22 cellular contexts compared by ENCODE assay signal in genomic region chr15:68315035-68315434, GRCh38.
"Had no signal": no experiment of that assay in that cellular context is flagged by ENCODE, and none has a peak within 500 bp of the region (broad histone marks: within the 10 kb centered on the region; RNA-seq: fewer than 3 reads in every experiment).

No MANE protein-coding gene starts in this region.

- H3K27me3 ChIP-seq: adrenal gland had no signal

- H3K27ac Mint-ChIP-seq: activated CD8-positive, alpha-beta T cell treated with anti-CD3 and anti-CD28 coated beads, Interleukin-2, amount 10 ng/mL, durations not matched to agents 7 days and 5 days; activated naive CD8-positive, alpha-beta T cell; activated T-cell treated with anti-CD3 and anti-CD28 coated beads, Interleukin-2, amount 50 U/mL, for 24 hours; activated T-helper 2 cell treated with anti-CD3 and anti-CD28 coated beads, Interferon-gamma antibody, Interleukin-2, Interleukin-4, amounts not matched to agents 10 μg/mL and 5 μg/mL and 100 μg/mL, durations not matched to agents 14 hours and 24 hours and 36 hours; mesothelial cell of epicardium; natural killer cell; stimulated activated naive B cell treated with anti-CD40 and anti-IgM and Interleukin-4, amounts not matched to agents 10 μg/mL and 1 μg/mL and 100 μg/mL, for 72 hours; type B pancreatic cell had no signal

- H3K4me3 Mint-ChIP-seq: activated CD8-positive, alpha-beta T cell treated with anti-CD3 and anti-CD28 coated beads, Interleukin-2, amount 10 ng/mL, durations not matched to agents 7 days and 5 days; activated naive CD8-positive, alpha-beta T cell; activated T-cell treated with anti-CD3 and anti-CD28 coated beads, Interleukin-2, amount 50 U/mL, for 24 hours; mesothelial cell of epicardium; natural killer cell; stimulated activated naive B cell treated with anti-CD40 and anti-IgM and Interleukin-4, amounts not matched to agents 10 μg/mL and 1 μg/mL and 100 μg/mL, for 72 hours; type B pancreatic cell had no signal

- ATAC-seq: activated CD4-positive, CD25-positive, alpha-beta regulatory T cell treated with anti-CD3 and anti-CD28 coated beads, Interleukin-2, amount 50 U/mL, for 24 hours; activated CD8-positive, alpha-beta T cell treated with anti-CD3 and anti-CD28 coated beads, Interleukin-2, amount 10 ng/mL, durations not matched to agents 7 days and 5 days; natural killer cell; stimulated activated naive B cell treated with anti-CD40 and anti-IgM and Interleukin-4, amounts not matched to agents 10 μg/mL and 1 μg/mL and 100 μg/mL, for 72 hours had no signal

- H3K4me3 ChIP-seq: adrenal gland, left ventricle myocardium inferior, SK-N-MC had no signal

- H3K27ac ChIP-seq: adrenal gland, left ventricle myocardium inferior, SK-N-MC, VCaP had no signal

- H3K36me3 Mint-ChIP-seq: activated naive CD8-positive, alpha-beta T cell; mesothelial cell of epicardium; natural killer cell; stimulated activated naive B cell treated with anti-CD40 and anti-IgM and Interleukin-4, amounts not matched to agents 10 μg/mL and 1 μg/mL and 100 μg/mL, for 72 hours; type B pancreatic cell had no signal

- FAIRE-seq: bronchial epithelial cell, small intestine had no signal

- H3K36me3 ChIP-seq: adrenal gland had no signal

- H3K4me1 Mint-ChIP-seq: natural killer cell had no signal

- DNase-seq: activated CD4-positive, alpha-beta T cell treated with anti-CD3 and anti-CD28 coated beads, Interleukin-2, amount 50 U/mL, for 1 hour; activated CD8-positive, alpha-beta T cell treated with anti-CD3 and anti-CD28 coated beads, Interleukin-2, amount 10 ng/mL, durations not matched to agents 7 days and 5 days; activated naive CD4-positive, alpha-beta T cell; cerebellar nuclear complex; effector CD8-positive, alpha-beta T cell; foreskin melanocyte; hippocampal formation; left ventricle myocardium inferior; natural killer cell; small intestine; stimulated activated CD8-positive, alpha-beta memory T cell treated with anti-CD3 and anti-CD28 coated beads, Interleukin-4, amount 100 ng/mL, for 48 hours; stimulated activated naive B cell treated with anti-CD40 and anti-IgM and Interleukin-4, amounts not matched to agents 10 μg/mL and 1 μg/mL and 100 μg/mL, for 72 hours had no signal

- H3K9me3 ChIP-seq: adrenal gland, left ventricle myocardium inferior had no signal

- H3K27me3 Mint-ChIP-seq: activated T-cell treated with anti-CD3 and anti-CD28 coated beads, Interleukin-2, amount 50 U/mL, for 24 hours had no signal

- H3K9me3 Mint-ChIP-seq: activated T-cell treated with anti-CD3 and anti-CD28 coated beads, Interleukin-2, amount 50 U/mL, for 24 hours; activated T-helper 2 cell treated with anti-CD3 and anti-CD28 coated beads, Interferon-gamma antibody, Interleukin-2, Interleukin-4, amounts not matched to agents 10 μg/mL and 5 μg/mL and 100 μg/mL, durations not matched to agents 14 hours and 24 hours and 36 hours; mesothelial cell of epicardium; natural killer cell; stimulated activated naive B cell treated with anti-CD40 and anti-IgM and Interleukin-4, amounts not matched to agents 10 μg/mL and 1 μg/mL and 100 μg/mL, for 72 hours; type B pancreatic cell had no signal
